10 cellular contexts compared by ENCODE assay signal in the genomic region with DNA sequence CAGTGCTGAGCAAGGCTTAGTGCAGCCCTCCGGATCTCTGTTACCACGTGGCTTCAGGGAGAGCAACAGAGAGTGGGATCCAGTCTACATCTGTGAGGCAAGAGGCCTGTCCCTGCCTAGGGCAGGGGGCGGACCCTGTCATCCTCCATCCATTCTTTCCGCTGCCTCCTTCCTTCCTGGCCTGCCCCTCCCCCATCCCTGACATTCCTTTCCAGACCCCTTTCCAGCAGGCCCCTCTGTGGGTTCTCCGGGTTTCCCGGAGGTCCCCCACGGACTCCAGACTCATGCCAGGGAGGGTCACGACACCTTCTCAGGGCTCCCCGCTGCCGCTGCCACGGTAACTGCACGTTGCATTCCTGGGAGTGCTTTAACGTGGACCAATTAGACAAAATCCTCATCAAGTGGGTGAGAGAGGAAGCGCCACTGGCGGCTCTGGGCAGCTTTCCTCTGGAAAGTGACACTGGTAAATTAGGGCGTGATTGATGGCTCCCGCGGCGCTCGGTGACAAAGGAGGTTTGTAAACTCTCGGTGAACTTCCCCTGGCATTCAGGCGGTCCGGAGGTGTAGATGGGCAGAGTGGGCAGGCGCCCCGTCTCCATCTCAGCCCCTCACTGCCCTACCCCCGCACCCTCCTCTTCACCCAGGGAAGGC. TPM values are rescaled to one million over a fixed set of nuclear protein-coding genes. Genes with fewer than 3 reads are reported as not detected.
DNase-seq lines count a peak whose midpoint lies in the region; ATAC-seq and TF ChIP-seq lines count a peak whose summit lies in the region.
"Had no signal": no experiment of that assay in that cellular context is flagged by ENCODE, and none has a peak within 500 bp of the region (broad histone marks: within the 10 kb centered on the region; RNA-seq: fewer than 3 reads in every experiment).

No MANE protein-coding gene starts in this region.

- intact Hi-C loops in Right ventricle myocardium inferior (cut with DNase I) (no loop called here), cardiac septum (cut with DNase I) (no loop called here), esophagus muscularis mucosa (cut with DNase I) (no loop called here)

- peaks cover 22% of the 10 kb centered on the region for H3K4me1 ChIP-seq in NT2/D1 (ENCODE audit: insufficient read depth, insufficient read length)
- H3K4me1 ChIP-seq in iPS-18a (ENCODE audit: control insufficient read depth, low read depth, low read length) = peaks cover 31% of the 10 kb centered on the region
- H3K4me1 ChIP-seq in esophagus muscularis mucosa = peaks cover 75 to 99% (median 94%) of the 10 kb centered on the region in 4 donors

- no peak overlapping the region for H3K27ac ChIP-seq in iPS-18a (ENCODE audit: low read length)
- peak overlapping the region in 1 of 4 donors; percentile 22 for H3K27ac ChIP-seq in esophagus muscularis mucosa (replicated peaks in 1 of 4)
- H3K27ac ChIP-seq: skin epidermis, VCaP had no signal

- H3K36me3 ChIP-seq in NT2/D1 (ENCODE audit: insufficient read depth, insufficient read length, low read length) (no peaks in the 10 kb centered on the region), iPS-18a (ENCODE audit: control insufficient read depth, low read depth, low read length) (no peaks in the 10 kb centered on the region), esophagus muscularis mucosa (peaks cover 0 to 61% (median 55%) of the 10 kb centered on the region in 4 donors)

- TF ChIP-seq POLR2A in esophagus muscularis mucosa (IDR thresholded peaks at IDR 0.05; ENCODE audit: low read depth) (no peak), erythroblast (IDR thresholded peaks at IDR 0.05; ENCODE audit: low read length) (no peak)

- 56% methylated on average over 24 of the region's 26 CpGs for WGBS in esophagus muscularis mucosa

- H3K9ac ChIP-seq in NT2/D1 (ENCODE audit: insufficient read length, low read depth) (peak overlapping the region; percentile 42), iPS-18a (ENCODE audit: low read length) (no peak overlapping the region)

- no peaks in the 10 kb centered on the region for H3K27me3 ChIP-seq in NT2/D1 (ENCODE audit: insufficient read depth, insufficient read length)
- peaks cover 31% of the 10 kb centered on the region for H3K27me3 ChIP-seq in iPS-18a (ENCODE audit: control insufficient read depth, insufficient read depth, low read length)
- no peaks in the 10 kb centered on the region for H3K27me3 ChIP-seq in esophagus muscularis mucosa

- H3K9me3 ChIP-seq in NT2/D1 (ENCODE audit: insufficient read depth, low read length) = no peaks in the 10 kb centered on the region
- H3K9me3 ChIP-seq in iPS-18a (ENCODE audit: control insufficient read depth, low read depth, low read length) = no peaks in the 10 kb centered on the region
- H3K9me3 ChIP-seq in esophagus muscularis mucosa = no peaks in the 10 kb centered on the region

- TF ChIP-seq CTCF in esophagus muscularis mucosa (IDR thresholded peaks at IDR 0.05) = no peak

- ATAC-seq in Right ventricle myocardium inferior (peak; percentile 17), HG03139 (IDR thresholded peaks at IDR 0.05; ENCODE audit: unreplicated experiment) (no peak)

- H3K4me3 ChIP-seq in NT2/D1 (ENCODE audit: insufficient read length, low read depth) = peak overlapping the region; percentile 20
- H3K4me3 ChIP-seq in iPS-18a (ENCODE audit: low read length) = peak overlapping the region; percentile 63
- no peak overlapping the region for H3K4me3 ChIP-seq in esophagus muscularis mucosa
- H3K4me3 ChIP-seq: skin epidermis had no signal

- DNase-seq in Right ventricle myocardium inferior (ENCODE audit: missing footprints) = no peak
- no peak for DNase-seq in cardiac septum (ENCODE audit: low spot score)
- DNase-seq in NT2/D1 (ENCODE audit: low read depth, low spot score) = peak; percentile 61
- DNase-seq in esophagus muscularis mucosa (ENCODE audit: extremely low spot score) = no peak
- DNase-seq in HCEC 1CT = no peak
- no peak for DNase-seq in erythroblast (lab: John Stamatoyannopoulos, UW)

- TF ChIP-seq EP300 in esophagus muscularis mucosa (IDR thresholded peaks at IDR 0.05) = no peak

RNA-seq across cellular contexts. Expression of gene ATOH8, which starts 11.4 kb away (rescaled TPM):
- total RNA-seq in Right ventricle myocardium inferior (29.1 TPM), cardiac septum (21.0 TPM), esophagus muscularis mucosa (100 to 1,000 TPM in 1 of 4 donors, 10 to 100 TPM in 3; 41.1 to 124 (median 62.5) TPM)

Comparison
In these comparisons a context has a peak if more than half of its experiments do, and no peak if none do; other contexts are left out.
1. H3K4me3 ChIP-seq: peak in NT2/D1 (single experiment) and iPS-18a (single experiment); none in esophagus muscularis mucosa (0 of 4).